In the genomic region with DNA sequence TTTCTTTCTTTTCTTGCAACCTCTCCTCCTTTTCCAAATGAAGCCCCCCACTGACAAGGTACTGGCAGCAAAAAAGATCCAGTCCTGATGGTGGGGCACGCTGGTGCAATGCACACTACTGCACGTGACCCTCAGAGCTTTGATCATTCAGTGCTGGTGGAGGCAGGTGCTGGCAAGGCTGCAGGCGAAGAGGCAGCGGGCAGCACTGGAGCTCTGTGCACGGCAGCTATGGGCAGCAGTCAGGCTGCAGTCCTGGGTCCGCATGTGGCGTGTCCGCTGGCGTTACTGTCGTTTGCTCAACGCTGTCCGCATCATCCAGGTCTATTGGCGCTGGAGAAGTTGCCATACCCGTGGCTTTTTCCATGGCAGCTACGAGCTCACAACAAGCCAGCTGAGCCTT, we compare ENCODE assay signal across 32 cellular contexts. TPM values are rescaled to one million over a fixed set of nuclear protein-coding genes. Genes with fewer than 3 reads are reported as not detected.
"Had no signal": no experiment of that assay in that cellular context is flagged by ENCODE, and none has a peak within 500 bp of the region (broad histone marks: within the 10 kb centered on the region; RNA-seq: fewer than 3 reads in every experiment).

No MANE protein-coding gene starts in this region.

- H3K36me3 Mint-ChIP-seq: mesothelial cell of epicardium had no signal

- H3K4me3 ChIP-seq: coronary artery, dorsolateral prefrontal cortex, esophagus squamous epithelium, gastrocnemius medialis, heart right ventricle, left lung, lower lobe of right lung, mucosa of descending colon had no signal

- H3K27ac ChIP-seq: coronary artery, dorsolateral prefrontal cortex, esophagus squamous epithelium, gastrocnemius medialis, heart right ventricle, left lung, lower lobe of right lung had no signal

- H3K4me1 Mint-ChIP-seq: mesothelial cell of epicardium, naive B cell had no signal

- FAIRE-seq: colon, endothelial cell of umbilical vein, islet of Langerhans, keratinocyte had no signal

- H3K36me3 ChIP-seq: esophagus squamous epithelium, gastrocnemius medialis, heart right ventricle, left lung, lower lobe of right lung had no signal

- H3K4me1 ChIP-seq: esophagus squamous epithelium, gastrocnemius medialis, heart right ventricle, left lung, lower lobe of right lung had no signal

- ATAC-seq: gastrocnemius medialis, heart right ventricle, left cardiac atrium, left lung, left ventricle myocardium superior, lower lobe of right lung had no signal

- H3K4me3 Mint-ChIP-seq: mesothelial cell of epicardium had no signal

- H3K27ac Mint-ChIP-seq: mesothelial cell of epicardium had no signal

- DNase-seq: dorsolateral prefrontal cortex; effector CD4-positive, alpha-beta T cell; effector memory CD4-positive, alpha-beta T cell; esophagus squamous epithelium; foreskin fibroblast; foreskin melanocyte; gastrocnemius medialis; head of caudate nucleus; heart right ventricle; hippocampal formation; left cardiac atrium; left lung; left ventricle myocardium superior; lower lobe of right lung; mesenchymal stem cell; mucosa of descending colon; naive B cell had no signal

- H3K9me3 ChIP-seq: esophagus squamous epithelium, gastrocnemius medialis, heart right ventricle, left lung, lower lobe of right lung, mucosa of descending colon had no signal

RNA-seq across cellular contexts. Expression of gene IQCF6, which starts 40.1 kb away (rescaled TPM):
- total RNA-seq: dermis blood vessel endothelial cell, dorsolateral prefrontal cortex, endothelial cell of umbilical vein, epithelial cell of proximal tubule, esophagus squamous epithelium, gastrocnemius medialis, glomerular endothelial cell, heart right ventricle, kidney epithelial cell, left cardiac atrium, left lung, left ventricle myocardium superior, lower leg skin, lower lobe of right lung, lung microvascular endothelial cell, mesenteric fat pad, mesothelial cell of epicardium, mucosa of descending colon, myocyte had no signal
- polyA plus RNA-seq: endothelial cell of umbilical vein, esophagus, heart right ventricle, keratinocyte had no signal

RNA-seq across cellular contexts. Expression of gene IQCF2, which starts 42.3 kb away (rescaled TPM):
- total RNA-seq: dermis blood vessel endothelial cell, dorsolateral prefrontal cortex, endothelial cell of umbilical vein, epithelial cell of proximal tubule, esophagus squamous epithelium, gastrocnemius medialis, glomerular endothelial cell, heart right ventricle, kidney epithelial cell, left cardiac atrium, left lung, left ventricle myocardium superior, lower leg skin, lower lobe of right lung, lung microvascular endothelial cell, mesenteric fat pad, mesothelial cell of epicardium, mucosa of descending colon, myocyte had no signal
- polyA plus RNA-seq: endothelial cell of umbilical vein, esophagus, heart right ventricle, keratinocyte had no signal

RNA-seq across cellular contexts. Expression of gene IQCF5, which starts 56.2 kb away (rescaled TPM):
- total RNA-seq: dermis blood vessel endothelial cell, endothelial cell of umbilical vein, epithelial cell of proximal tubule, esophagus squamous epithelium, gastrocnemius medialis, glomerular endothelial cell, heart right ventricle, kidney epithelial cell, left cardiac atrium, left lung, left ventricle myocardium superior, lower leg skin, lower lobe of right lung, lung microvascular endothelial cell, mesenteric fat pad, mesothelial cell of epicardium, mucosa of descending colon, myocyte had no signal
- polyA plus RNA-seq: endothelial cell of umbilical vein, esophagus, heart right ventricle, keratinocyte had no signal
